In genomic region chr6:153090241-153090930, GRCh38 we compare ENCODE assay signal across 12 cellular contexts. TPM values are rescaled to one million over a fixed set of nuclear protein-coding genes. Genes with fewer than 3 reads are reported as not detected.
DNase-seq lines count a peak whose midpoint lies in the region; ATAC-seq and TF ChIP-seq lines count a peak whose summit lies in the region.
"Had no signal": no experiment of that assay in that cellular context is flagged by ENCODE, and none has a peak within 500 bp of the region (broad histone marks: within the 10 kb centered on the region; RNA-seq: fewer than 3 reads in every experiment).

No MANE protein-coding gene starts in this region.

- intact Hi-C loops in left lung (cut with DNase I) = no loop called here
- intact Hi-C loops in Right ventricle myocardium superior (cut with DNase I) = no loop called here

- no peaks in the 10 kb centered on the region for H3K4me1 ChIP-seq in left lung

- in situ Hi-C loops in brain microvascular endothelial cell (cut with HindIII; ENCODE audit: low pct_ligation_motif_present, low sequenced_read_pairs) = no loop called here

- ATAC-seq in left lung (peak; percentile 63), GM21528 (IDR thresholded peaks at IDR 0.05; ENCODE audit: low FRiP score, unreplicated experiment) (no peak), Right ventricle myocardium superior (ENCODE audit: poor library complexity) (no peak)

- H3K4me3 ChIP-seq in AG10803 (ENCODE audit: low read length) (no peak overlapping the region), MG63 (no peak overlapping the region), brain microvascular endothelial cell (ENCODE audit: low read depth, low read length) (no peak overlapping the region), left lung (no peak overlapping the region)

- no peaks in the 10 kb centered on the region for H3K9me3 ChIP-seq in MG63
- H3K9me3 ChIP-seq in left lung = no peaks in the 10 kb centered on the region

- peak; percentile 65 for DNase-seq in AG10803 (ENCODE audit: low read depth)
- DNase-seq in MG63 = peak; percentile 80
- peak; percentile 92 for DNase-seq in brain microvascular endothelial cell
- no peak for DNase-seq in left lung
- no peak for DNase-seq in DMS114 treated with DMSO at 0.1 percent for 48 hours (lab: John Stamatoyannopoulos, UW; ENCODE audit: unreplicated experiment)
- DNase-seq in DMS 273 treated with DMSO at 0.1 percent for 48 hours (lab: John Stamatoyannopoulos, UW) = no peak
- DNase-seq in Right ventricle myocardium superior = no peak
- DNase-seq: CD4-positive, alpha-beta T cell; islet precursor cell had no signal

- H3K27me3 ChIP-seq in MG63 = no peaks in the 10 kb centered on the region
- H3K27me3 ChIP-seq in brain microvascular endothelial cell (replicated peaks) = no peaks in the 10 kb centered on the region
- no peaks in the 10 kb centered on the region for H3K27me3 ChIP-seq in left lung

- H3K36me3 ChIP-seq in MG63 (no peaks in the 10 kb centered on the region), brain microvascular endothelial cell (replicated peaks) (no peaks in the 10 kb centered on the region), left lung (no peaks in the 10 kb centered on the region)

- H3K27ac ChIP-seq in brain microvascular endothelial cell = peak overlapping the region; percentile 84
- H3K27ac ChIP-seq in left lung = no peak overlapping the region
- H3K27ac ChIP-seq: VCaP had no signal

- TF ChIP-seq CTCF in AG10803 (conservative IDR thresholded peaks at IDR 0.05; ENCODE audit: low read length) (no peak), brain microvascular endothelial cell (IDR thresholded peaks at IDR 0.05; ENCODE audit: low read depth, low read length, missing control alignments) (no peak), left lung (IDR thresholded peaks at IDR 0.05) (no peak)

RNA-seq across cellular contexts. Expression of gene RGS17, which starts 40.7 kb away (rescaled TPM):
- 0.20 and 0.36 TPM in 2 replicates for total RNA-seq in MG63 (2014; rRNA removed; shearing (Covaris generic); ENCODE audit: low replicate concordance)
- total RNA-seq in left lung (under 1 TPM; 0.15 to 0.18 TPM), Right ventricle myocardium superior (0.05 TPM)
- total RNA-seq: activated T-helper 1 cell treated with anti-CD3 and anti-CD28 coated beads, Interleukin-12 subunit alpha, Interleukin-12 subunit beta, Interleukin-2, Interleukin-4 antibody, amounts not matched to agents 30 ng/mL and 10 ng/mL and 1 ng/mL, durations not matched to agents 14 hours and 24 hours and 36 hours; CD4-positive, alpha-beta T cell had no signal

Comparison
In these comparisons a context has a peak if more than half of its experiments do, and no peak if none do; other contexts are left out.
1. DNase-seq: peak in AG10803 (single experiment), MG63 (single experiment) and brain microvascular endothelial cell (single experiment); none in left lung (0 of 2), DMS114 treated with DMSO at 0.1 percent for 48 hours (single experiment), DMS 273 treated with DMSO at 0.1 percent for 48 hours (single experiment) and Right ventricle myocardium superior (single experiment).